ENCODE assay signal across 8 cellular contexts in the genomic region with DNA sequence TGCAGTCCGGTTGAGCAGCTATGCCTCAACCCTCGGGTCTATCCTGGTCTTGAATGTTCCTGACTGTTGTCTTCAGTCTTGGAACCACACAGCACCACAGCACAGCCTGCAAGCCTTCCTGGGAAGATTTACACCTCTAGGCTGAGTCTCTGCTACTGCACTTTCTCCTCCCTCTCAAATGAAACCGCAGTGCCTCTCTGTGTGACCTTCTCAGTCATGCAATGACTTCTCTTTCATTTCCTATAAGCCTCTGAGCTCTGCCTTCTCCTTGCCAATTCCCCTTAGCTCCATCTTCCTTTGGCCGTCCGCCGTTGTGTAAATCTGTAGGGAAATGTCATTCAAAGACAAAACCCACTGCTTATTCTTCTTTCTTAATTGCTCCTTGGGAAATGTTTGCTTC.
DNase-seq lines count a peak whose midpoint lies in the region; ATAC-seq lines count a peak whose summit lies in the region.
"Not testable (repeated sequence)": the region's sequence is repeated elsewhere in the genome, so short reads cannot be mapped to it uniquely, and the experiment has no call there.

No MANE protein-coding gene starts in this region.

- not testable (repeated sequence) for DNase-seq in T-helper 2 cell treated with Interferon-gamma antibody and Interleukin-4, amounts not matched to agents 5 μg/mL and 100 μg/mL, for 36 hours (ENCODE audit: low spot score); stimulated activated naive CD8-positive, alpha-beta T cell treated with anti-CD3 and anti-CD28 coated beads, Interleukin-15, Interleukin-2, amounts not matched to agents 100 U/mL and 50 U/mL, for 24 hours
- DNase-seq in amniotic epithelial cell (ENCODE audit: low read depth) (peak; percentile 2), iris pigment epithelial cell (ENCODE audit: low read depth) (peak; percentile 3)

- peak overlapping the region; percentile 66 for H3K27ac Mint-ChIP-seq in T-helper 2 cell treated with Interferon-gamma antibody and Interleukin-4, amounts not matched to agents 5 μg/mL and 100 μg/mL, for 36 hours

- not testable (repeated sequence) for H3K9me3 Mint-ChIP-seq in T-helper 2 cell treated with Interferon-gamma antibody and Interleukin-4, amounts not matched to agents 5 μg/mL and 100 μg/mL, for 36 hours

- ATAC-seq in GM18499 (IDR thresholded peaks at IDR 0.05; ENCODE audit: insufficient read depth, unreplicated experiment) (peak; percentile 84), GM19467 (IDR thresholded peaks at IDR 0.05; ENCODE audit: unreplicated experiment) (peak; percentile 70), HG02852 (IDR thresholded peaks at IDR 0.05; ENCODE audit: unreplicated experiment) (peak; percentile 92), HG03521 (IDR thresholded peaks at IDR 0.05; ENCODE audit: unreplicated experiment) (peak; percentile 64)
- ATAC-seq in stimulated activated naive CD8-positive, alpha-beta T cell treated with anti-CD3 and anti-CD28 coated beads, Interleukin-15, Interleukin-2, amounts not matched to agents 100 U/mL and 50 U/mL, for 24 hours = peak; percentile 96

- H3K27me3 Mint-ChIP-seq in T-helper 2 cell treated with Interferon-gamma antibody and Interleukin-4, amounts not matched to agents 5 μg/mL and 100 μg/mL, for 36 hours (ENCODE audit: low read depth) = not testable (repeated sequence)

- H3K4me1 Mint-ChIP-seq in T-helper 2 cell treated with Interferon-gamma antibody and Interleukin-4, amounts not matched to agents 5 μg/mL and 100 μg/mL, for 36 hours (ENCODE audit: low read depth) = peaks cover 13% of the 10 kb centered on the region

- H3K4me3 Mint-ChIP-seq in T-helper 2 cell treated with Interferon-gamma antibody and Interleukin-4, amounts not matched to agents 5 μg/mL and 100 μg/mL, for 36 hours = peak overlapping the region; percentile 37

- H3K36me3 Mint-ChIP-seq in T-helper 2 cell treated with Interferon-gamma antibody and Interleukin-4, amounts not matched to agents 5 μg/mL and 100 μg/mL, for 36 hours (ENCODE audit: low read depth) = not testable (repeated sequence)
